ENCODE assay signal across 17 cellular contexts in genomic region chr7:4959881-4960280, GRCh38. TPM values are rescaled to one million over a fixed set of nuclear protein-coding genes. Genes with fewer than 3 reads are reported as not detected.
A peak's percentile ranks its signal among the peaks of the same experiment; 100 is the strongest.
DNase-seq lines count a peak whose midpoint lies in the region; ATAC-seq and TF ChIP-seq lines count a peak whose summit lies in the region.
"Had no signal": no experiment of that assay in that cellular context is flagged by ENCODE, and none has a peak within 500 bp of the region (broad histone marks: within the 10 kb centered on the region; RNA-seq: fewer than 3 reads in every experiment).

No MANE protein-coding gene starts in this region.

- no CpG with 5 or more reads among the region's 4 CpGs for WGBS in neuronal stem cell (ENCODE audit: extremely low coverage in 2 of 2, insufficient read length in 2 of 2, insufficient replicate concordance in 1 of 2), 2 donors

- DNase-seq in stimulated activated naive CD8-positive, alpha-beta T cell treated with anti-CD3 and anti-CD28 coated beads, Interleukin-15, amount 100 ng/mL, for 72 hours = no peak
- no peak for DNase-seq in stimulated activated naive CD8-positive, alpha-beta T cell treated with anti-CD3 and anti-CD28 coated beads, Interleukin-15, Interleukin-2, amounts not matched to agents 100 U/mL and 50 U/mL, for 24 hours
- peak; percentile 12 for DNase-seq in RWPE2 (ENCODE audit: low spot score)
- DNase-seq in neuronal stem cell (ENCODE audit: low spot score) = no peak
- DNase-seq in ACHN = no peak
- DNase-seq in HuH-7.5 (ENCODE audit: low spot score) = no peak
- DNase-seq: AML-193; CD4-positive, alpha-beta memory T cell; DMS153; DMS79; GDM1; IMR-90 had no signal

- H3K4ac ChIP-seq in neuronal stem cell (ENCODE audit: low read length) = no peak overlapping the region

- H3K4me3 ChIP-seq in RWPE2 (ENCODE audit: severe bottlenecking) = no peak overlapping the region
- no peak overlapping the region for H3K4me3 ChIP-seq in neuronal stem cell (ENCODE audit: low read length in 2 of 2)
- H3K4me3 ChIP-seq: HAP-1, K562 had no signal

- H3K27me3 Mint-ChIP-seq in stimulated activated naive CD8-positive, alpha-beta T cell treated with anti-CD3 and anti-CD28 coated beads, Interleukin-15, amount 100 ng/mL, for 72 hours = peaks cover 56% of the 10 kb centered on the region

- H3K4me1 ChIP-seq in RWPE2 (ENCODE audit: insufficient read depth, poor library complexity, severe bottlenecking) = no peaks in the 10 kb centered on the region
- peaks cover 0 to 2% of the 10 kb centered on the region in 2 donors for H3K4me1 ChIP-seq in neuronal stem cell (ENCODE audit: control insufficient read depth in 2 of 2, insufficient read depth in 1 of 2, low read depth in 1 of 2, low read length in 2 of 2)
- H3K4me1 ChIP-seq: HAP-1 had no signal

- no peak overlapping the region for H2AFZ ChIP-seq in neuronal stem cell (ENCODE audit: low read length)

- no peak overlapping the region for H3K14ac ChIP-seq in neuronal stem cell (ENCODE audit: low read length)

- H3K9me3 Mint-ChIP-seq in stimulated activated naive CD8-positive, alpha-beta T cell treated with anti-CD3 and anti-CD28 coated beads, Interleukin-15, amount 100 ng/mL, for 72 hours = no peaks in the 10 kb centered on the region

- H2BK120ac ChIP-seq in neuronal stem cell (ENCODE audit: low read depth, low read length) = no peak overlapping the region

- H2BK5ac ChIP-seq in neuronal stem cell (ENCODE audit: low read length) = no peak overlapping the region

- H3K4me3 Mint-ChIP-seq in stimulated activated naive CD8-positive, alpha-beta T cell treated with anti-CD3 and anti-CD28 coated beads, Interleukin-15, amount 100 ng/mL, for 72 hours = no peak overlapping the region
- H3K4me3 Mint-ChIP-seq: CD4-positive, alpha-beta memory T cell had no signal

- H3K27ac ChIP-seq in RWPE2 (ENCODE audit: poor library complexity, severe bottlenecking) = no peak overlapping the region
- no peak overlapping the region for H3K27ac ChIP-seq in neuronal stem cell (replicated peaks; ENCODE audit: low read length)
- H3K27ac ChIP-seq: C4-2B, HL-60 had no signal

- ATAC-seq in stimulated activated naive CD8-positive, alpha-beta T cell treated with anti-CD3 and anti-CD28 coated beads, Interleukin-15, amount 100 ng/mL, for 72 hours = peak; percentile 62
- ATAC-seq in stimulated activated naive CD8-positive, alpha-beta T cell treated with anti-CD3 and anti-CD28 coated beads, Interleukin-15, Interleukin-2, amounts not matched to agents 100 U/mL and 50 U/mL, for 24 hours = no peak
- no peak for ATAC-seq in RWPE2 (ENCODE audit: low read depth)
- ATAC-seq: K562 had no signal

- H3K4me2 ChIP-seq in neuronal stem cell (ENCODE audit: insufficient read depth, low read length, poor library complexity, severe bottlenecking) = no peak overlapping the region

- H3K79me1 ChIP-seq in neuronal stem cell (ENCODE audit: low read depth, low read length) = no peaks in the 10 kb centered on the region

- H2BK15ac ChIP-seq in neuronal stem cell (ENCODE audit: low read length) = peak overlapping the region; percentile 5

- H3K4me1 Mint-ChIP-seq in stimulated activated naive CD8-positive, alpha-beta T cell treated with anti-CD3 and anti-CD28 coated beads, Interleukin-15, amount 100 ng/mL, for 72 hours = peaks cover 10% of the 10 kb centered on the region

- H3K23ac ChIP-seq in neuronal stem cell (ENCODE audit: low read depth, low read length, poor library complexity) = no peak overlapping the region

- in situ Hi-C loops in ACHN (cut with HindIII; ENCODE audit: low pct_ligation_motif_present, low pct_unique_long_range_greater_than_20kb, low sequenced_read_pairs) = no loop called here

- H3K9ac ChIP-seq in neuronal stem cell (ENCODE audit: low read depth, low read length, poor library complexity) = no peak overlapping the region

- H3K18ac ChIP-seq in neuronal stem cell (ENCODE audit: low read length) = no peak overlapping the region

- no peak for TF ChIP-seq CTCF in RWPE2 (IDR thresholded peaks at IDR 0.05; ENCODE audit: poor library complexity, severe bottlenecking)

- H2BK12ac ChIP-seq in neuronal stem cell (ENCODE audit: low read length) = no peak overlapping the region

- H3K9me3 ChIP-seq in RWPE2 (ENCODE audit: severe bottlenecking) = no peaks in the 10 kb centered on the region
- peaks cover 0 to 2% of the 10 kb centered on the region in 2 donors for H3K9me3 ChIP-seq in neuronal stem cell (replicated peaks in 1 of 2; ENCODE audit: control insufficient read depth in 2 of 2, insufficient read depth in 1 of 2, low read depth in 1 of 2, low read length in 2 of 2)
- H3K9me3 ChIP-seq: HAP-1 had no signal

- no peak overlapping the region for H4K8ac ChIP-seq in neuronal stem cell (ENCODE audit: low read depth, low read length)

- no peak overlapping the region for H2AK5ac ChIP-seq in neuronal stem cell (ENCODE audit: low read depth, low read length)

- H4K91ac ChIP-seq in neuronal stem cell (ENCODE audit: low read depth, low read length, poor library complexity) = no peak overlapping the region

- no peaks in the 10 kb centered on the region for H3K36me3 ChIP-seq in RWPE2 (ENCODE audit: low read depth)
- H3K36me3 ChIP-seq in neuronal stem cell (replicated peaks in 1 of 2; ENCODE audit: control insufficient read depth in 2 of 2, insufficient read depth in 2 of 2, low read length in 2 of 2) = no peaks in the 10 kb centered on the region
- H3K36me3 ChIP-seq: HAP-1 had no signal

- H3K27me3 ChIP-seq in RWPE2 (ENCODE audit: insufficient read depth, poor library complexity, severe bottlenecking) (peaks cover 15% of the 10 kb centered on the region), neuronal stem cell (ENCODE audit: control insufficient read depth in 3 of 3, insufficient read depth in 3 of 3, low read depth in 1 of 3, low read length in 3 of 3) (peaks cover 5 to 38% (median 17%) of the 10 kb centered on the region in 3 experiments)

- no peak overlapping the region for H3K27ac Mint-ChIP-seq in stimulated activated naive CD8-positive, alpha-beta T cell treated with anti-CD3 and anti-CD28 coated beads, Interleukin-15, amount 100 ng/mL, for 72 hours
- H3K27ac Mint-ChIP-seq: CD4-positive, alpha-beta memory T cell had no signal

RNA-seq across cellular contexts. Expression of gene MMD2, which starts 0.9 kb away (rescaled TPM):
- 0.13 TPM for polyA plus RNA-seq in neuronal stem cell (2013, experiment 1 of 2)
- 0.17 TPM for polyA plus RNA-seq in neuronal stem cell (2013, experiment 2 of 2)
- polyA plus RNA-seq: BJ; CD4-positive, alpha-beta memory T cell; IMR-90; K562 had no signal
